ENCODE assay signal across 25 cellular contexts in the genomic region with DNA sequence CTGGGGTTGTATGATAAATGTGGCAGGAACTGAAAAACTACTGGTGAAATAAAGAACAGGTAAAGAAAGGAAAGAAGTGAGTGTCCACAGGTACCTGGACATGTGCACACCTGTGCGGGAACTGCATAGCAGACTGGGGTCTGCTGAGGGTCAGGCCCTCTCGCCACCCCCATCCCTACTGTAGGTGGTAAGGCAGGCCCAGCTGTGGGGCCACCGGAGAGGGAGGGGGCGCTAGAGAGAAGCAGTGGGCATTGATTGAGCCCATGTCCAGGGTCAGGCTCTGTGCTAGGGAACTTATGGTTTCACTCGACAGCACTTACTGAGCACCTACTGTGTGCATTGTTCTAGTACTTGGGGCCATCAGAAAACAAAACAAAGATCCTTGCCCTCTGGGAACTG.
DNase-seq lines count a peak whose midpoint lies in the region; ATAC-seq and TF ChIP-seq lines count a peak whose summit lies in the region.
"Had no signal": no experiment of that assay in that cellular context is flagged by ENCODE, and none has a peak within 500 bp of the region (broad histone marks: within the 10 kb centered on the region; RNA-seq: fewer than 3 reads in every experiment).

No MANE protein-coding gene starts in this region.

- H3K27me3 ChIP-seq in BLaER1 (no peaks in the 10 kb centered on the region), testis (no peaks in the 10 kb centered on the region)

- no peak overlapping the region for H3K4me3 Mint-ChIP-seq in neural crest cell
- H3K4me3 Mint-ChIP-seq: activated naive CD4-positive, alpha-beta T cell treated with anti-CD3 and anti-CD28 coated beads, Interleukin-2, amount 10 ng/mL, durations not matched to agents 7 days and 5 days; activated T-cell treated with anti-CD3 and anti-CD28 coated beads, Interleukin-2, amount 50 U/mL, for 24 hours; central memory CD8-positive, alpha-beta T cell had no signal

- H3K27ac ChIP-seq in BLaER1 (no peak overlapping the region), coronary artery (no peak overlapping the region), testis (no peak overlapping the region)
- H3K27ac ChIP-seq: esophagus squamous epithelium, KMS-11, left ventricle myocardium inferior, neutrophil, thoracic aorta had no signal

- no peak for ATAC-seq in HG02798 (IDR thresholded peaks at IDR 0.05; ENCODE audit: poor library complexity, unreplicated experiment)
- ATAC-seq: mucosa of descending colon had no signal

- no peaks in the 10 kb centered on the region for H3K36me3 Mint-ChIP-seq in neural crest cell (ENCODE audit: low read depth)
- H3K36me3 Mint-ChIP-seq: activated naive CD4-positive, alpha-beta T cell treated with anti-CD3 and anti-CD28 coated beads, Interleukin-2, amount 10 ng/mL, durations not matched to agents 7 days and 5 days had no signal

- peak overlapping the region; percentile 82 for H3K4me2 ChIP-seq in BLaER1
- H3K4me2 ChIP-seq: KMS-11 had no signal

- WGBS in testis, 2 donors: 91 to 93% methylated on average over 5 of the region's 5 CpGs

- peak overlapping the region; percentile 8 for H3K27ac Mint-ChIP-seq in neural crest cell (ENCODE audit: unreplicated experiment)
- H3K27ac Mint-ChIP-seq: activated naive CD4-positive, alpha-beta T cell treated with anti-CD3 and anti-CD28 coated beads, Interleukin-2, amount 10 ng/mL, durations not matched to agents 7 days and 5 days; activated T-cell treated with anti-CD3 and anti-CD28 coated beads, Interleukin-2, amount 50 U/mL, for 24 hours had no signal

- DNase-seq in coronary artery (ENCODE audit: low spot score): peak; percentile 33
- DNase-seq in neural crest cell (ENCODE audit: low read depth, low spot score): no peak
- DNase-seq in testis: no peak
- DNase-seq in NK-92 treated with Interleukin-12 subunit alpha and Interleukin-12 subunit beta, amount 100 ng/mL, for 24 hours (lab: John Stamatoyannopoulos, UW): no peak
- DNase-seq: activated CD4-positive, alpha-beta T cell treated with anti-CD3 and anti-CD28 coated beads, Interleukin-2, amount 50 U/mL, for 1 hour; activated naive CD4-positive, alpha-beta T cell treated with anti-CD3 and anti-CD28 coated beads, Interleukin-2, amount 10 ng/mL, durations not matched to agents 7 days and 5 days; activated T-cell treated with anti-CD3 and anti-CD28 coated beads, Interleukin-2, amount 50 U/mL, for 24 hours; anterior cingulate cortex; effector CD4-positive, alpha-beta T cell; esophagus squamous epithelium; left ventricle myocardium inferior; mucosa of descending colon; NCI-H1092 treated with DMSO at 0.1 percent for 48 hours; NCI-H2107; NCI-H510A; SHP77; stimulated activated CD4-positive, alpha-beta T cell treated with anti-CD3 and anti-CD28 coated beads, Interleukin-15, amount 100 ng/mL, for 24 hours; T-helper 1 cell had no signal

- H3K36me3 ChIP-seq in BLaER1 (no peaks in the 10 kb centered on the region), testis (ENCODE audit: low read depth, missing control alignments) (no peaks in the 10 kb centered on the region)
- H3K36me3 ChIP-seq: esophagus squamous epithelium, left ventricle myocardium inferior, neutrophil, thoracic aorta had no signal

- TF ChIP-seq CTCF in GM12872 (IDR thresholded peaks at IDR 0.05; ENCODE audit: insufficient read depth, low read depth, low read length): 0 out of 3 replicates have a peak, but pooled peaks have one; percentile 7
- TF ChIP-seq CTCF in coronary artery (IDR thresholded peaks at IDR 0.05): no peak
- TF ChIP-seq CTCF in neural crest cell (conservative IDR thresholded peaks at IDR 0.05): no peak
- no peak for TF ChIP-seq CTCF in testis (IDR thresholded peaks at IDR 0.05)

- no peaks in the 10 kb centered on the region for H3K9me3 Mint-ChIP-seq in neural crest cell
- H3K9me3 Mint-ChIP-seq: activated naive CD4-positive, alpha-beta T cell treated with anti-CD3 and anti-CD28 coated beads, Interleukin-2, amount 10 ng/mL, durations not matched to agents 7 days and 5 days; activated T-cell treated with anti-CD3 and anti-CD28 coated beads, Interleukin-2, amount 50 U/mL, for 24 hours; central memory CD8-positive, alpha-beta T cell had no signal

- H3K9ac ChIP-seq in BLaER1: no peak overlapping the region
- H3K9ac ChIP-seq: KMS-11 had no signal

- H3K9me3 ChIP-seq in BLaER1: no peaks in the 10 kb centered on the region
- H3K9me3 ChIP-seq in testis: no peaks in the 10 kb centered on the region
- H3K9me3 ChIP-seq: esophagus squamous epithelium, left ventricle myocardium inferior, mucosa of descending colon, neutrophil, thoracic aorta had no signal

- TF ChIP-seq POLR2A in testis (IDR thresholded peaks at IDR 0.05): no peak

- peaks cover 78% of the 10 kb centered on the region for H3K4me1 ChIP-seq in BLaER1
- no peaks in the 10 kb centered on the region for H3K4me1 ChIP-seq in testis
- H3K4me1 ChIP-seq: esophagus squamous epithelium, left ventricle myocardium inferior had no signal

- intact Hi-C loops in testis (cut with DNase I; ENCODE audit: low total_unique reads): no loop called here

- no peaks in the 10 kb centered on the region for H4K20me1 ChIP-seq in BLaER1

- no peaks in the 10 kb centered on the region for H3K4me1 Mint-ChIP-seq in neural crest cell
- H3K4me1 Mint-ChIP-seq: activated naive CD4-positive, alpha-beta T cell treated with anti-CD3 and anti-CD28 coated beads, Interleukin-2, amount 10 ng/mL, durations not matched to agents 7 days and 5 days; central memory CD8-positive, alpha-beta T cell had no signal

- no peaks in the 10 kb centered on the region for H3K27me3 Mint-ChIP-seq in neural crest cell (ENCODE audit: low read depth)
- H3K27me3 Mint-ChIP-seq: activated naive CD4-positive, alpha-beta T cell treated with anti-CD3 and anti-CD28 coated beads, Interleukin-2, amount 10 ng/mL, durations not matched to agents 7 days and 5 days had no signal

- H3K4me3 ChIP-seq in BLaER1 (no peak overlapping the region), coronary artery (no peak overlapping the region), testis (no peak overlapping the region)
- H3K4me3 ChIP-seq: esophagus squamous epithelium, left ventricle myocardium inferior, mucosa of descending colon, thoracic aorta had no signal
